ENCODE assay signal across 24 cellular contexts in genomic region chr12:129530517-129530916, GRCh38.
"Had no signal": no experiment of that assay in that cellular context is flagged by ENCODE, and none has a peak within 500 bp of the region (broad histone marks: within the 10 kb centered on the region; RNA-seq: fewer than 3 reads in every experiment).

No MANE protein-coding gene starts in this region.

- H3K9me3 ChIP-seq: esophagus squamous epithelium, ovary, psoas muscle, suprapubic skin, transverse colon, vagina had no signal

- H3K36me3 ChIP-seq: cardiac muscle cell, esophagus squamous epithelium, ovary, suprapubic skin, transverse colon, vagina had no signal

- ATAC-seq: activated CD8-positive, alpha-beta memory T cell treated with anti-CD3 and anti-CD28 coated beads, Interleukin-2, amount 10 ng/mL, durations not matched to agents 7 days and 5 days; left ventricle myocardium superior; naive thymus-derived CD8-positive, alpha-beta T cell; psoas muscle; stimulated activated naive CD8-positive, alpha-beta T cell treated with anti-CD3 and anti-CD28 coated beads, Interleukin-15, amount 100 ng/mL, for 72 hours had no signal

- H3K27me3 ChIP-seq: esophagus squamous epithelium, ovary, suprapubic skin, transverse colon, vagina had no signal

- H3K27ac ChIP-seq: cardiac muscle cell, esophagus squamous epithelium, ovary, psoas muscle, skin epidermis, suprapubic skin, vagina had no signal

- H3K4me3 ChIP-seq: cardiac muscle cell, esophagus squamous epithelium, ovary, psoas muscle, skin epidermis, suprapubic skin, transverse colon, vagina had no signal

- DNase-seq: activated B cell treated with CpG ODN at 0.5 μM for 24 hours; activated CD4-positive, alpha-beta memory T cell treated with anti-CD3 and anti-CD28 coated beads, Interleukin-2, amount 10 ng/mL, durations not matched to agents 7 days and 5 days; activated CD4-positive, alpha-beta T cell treated with anti-CD3 and anti-CD28 coated beads for 48 hours; activated CD8-positive, alpha-beta memory T cell treated with anti-CD3 and anti-CD28 coated beads, Interleukin-2, amount 10 ng/mL, durations not matched to agents 7 days and 5 days; activated naive CD4-positive, alpha-beta T cell; activated naive CD8-positive, alpha-beta T cell treated with anti-CD3 and anti-CD28 coated beads for 36 hours; amniotic stem cell; dermis blood vessel endothelial cell; effector memory CD4-positive, alpha-beta T cell; esophagus squamous epithelium; left ventricle myocardium superior; mesenchymal stem cell; naive thymus-derived CD8-positive, alpha-beta T cell; ovary; psoas muscle; right cardiac atrium; stimulated activated CD4-positive, alpha-beta T cell treated with anti-CD3 and anti-CD28 coated beads, Interleukin-15, amount 100 ng/mL, for 24 hours; stimulated activated CD4-positive, alpha-beta T cell treated with anti-CD3 and anti-CD28 coated beads, Interleukin-2, amount 100 ng/mL, for 48 hours; stimulated activated naive CD8-positive, alpha-beta T cell treated with anti-CD3 and anti-CD28 coated beads, Interleukin-15, amount 100 ng/mL, for 72 hours had no signal

- H3K4me1 ChIP-seq: esophagus squamous epithelium, psoas muscle, suprapubic skin, vagina had no signal
